ENCODE assay signal across 8 cellular contexts in genomic region chr2:20051518-20052228, GRCh38. TPM values are rescaled to one million over a fixed set of nuclear protein-coding genes. Genes with fewer than 3 reads are reported as not detected.
A peak's percentile ranks its signal among the peaks of the same experiment; 100 is the strongest.
DNase-seq lines count a peak whose midpoint lies in the region; ATAC-seq and TF ChIP-seq lines count a peak whose summit lies in the region.

Gene LAPTM4A (minus strand): TSS chr2:20051628. CDS start chr2:20051520, 108 bp downstream.

- H3K9me3 ChIP-seq in esophagus (ENCODE audit: control insufficient read depth in 2 of 2, insufficient read depth in 1 of 2, low read depth in 1 of 2, low read length in 1 of 2) (no peaks in the 10 kb centered on the region), mucosa of stomach (ENCODE audit: control insufficient read depth, low read length) (no peaks in the 10 kb centered on the region)

- H3K27me3 Mint-ChIP-seq in activated T-cell treated with anti-CD3 and anti-CD28 coated beads, Interleukin-2, amount 50 U/mL, for 24 hours: peaks cover 26% of the 10 kb centered on the region

- no peak within 1 kb of the TSS for H3K27ac Mint-ChIP-seq in activated T-cell treated with anti-CD3 and anti-CD28 coated beads, Interleukin-2, amount 50 U/mL, for 24 hours

- peak within 1 kb of the TSS; percentile 90 to 99 for H3K27ac ChIP-seq in esophagus (ENCODE audit: low read depth in 2 of 2, low read length in 1 of 2)

- H3K9me3 Mint-ChIP-seq in activated T-cell treated with anti-CD3 and anti-CD28 coated beads, Interleukin-2, amount 50 U/mL, for 24 hours: no peaks in the 10 kb centered on the region

- peak; percentile 94 for ATAC-seq in GM21737 (IDR thresholded peaks at IDR 0.05; ENCODE audit: unreplicated experiment)

- no peaks in the 10 kb centered on the region for H3K4me1 ChIP-seq in esophagus (ENCODE audit: control insufficient read depth in 2 of 2, insufficient read depth in 2 of 2, low read length in 1 of 2)
- peaks cover 6% of the 10 kb centered on the region for H3K4me1 ChIP-seq in mucosa of stomach (ENCODE audit: control insufficient read depth, insufficient read depth, low read length)

- H3K27me3 ChIP-seq in esophagus (ENCODE audit: control insufficient read depth in 1 of 2, insufficient read depth in 2 of 2, low read length in 2 of 2) (no peaks in the 10 kb centered on the region), mucosa of stomach (ENCODE audit: control insufficient read depth, insufficient read depth, low read length) (no peaks in the 10 kb centered on the region)

- H3K4me1 Mint-ChIP-seq in activated T-cell treated with anti-CD3 and anti-CD28 coated beads, Interleukin-2, amount 50 U/mL, for 24 hours (ENCODE audit: low read depth): peaks cover 31% of the 10 kb centered on the region

- DNase-seq in DMS79 treated with DMSO at 0.1 percent for 48 hours (lab: John Stamatoyannopoulos, UW) (peak; percentile 97), KG1 (lab: John Stamatoyannopoulos, UW) (peak; percentile 99)
- DNase-seq in activated T-cell treated with anti-CD3 and anti-CD28 coated beads, Interleukin-2, amount 50 U/mL, for 24 hours: peak; percentile 95
- peak; percentile 89 for DNase-seq in stimulated activated CD8-positive, alpha-beta memory T cell treated with anti-CD3 and anti-CD28 coated beads, Interleukin-7, amount 100 ng/mL, for 1 hour (ENCODE audit: low read depth in 2 of 2)

- H3K4me3 ChIP-seq in esophagus (ENCODE audit: low read depth in 1 of 2, low read length in 2 of 2) (peak within 1 kb of the TSS; percentile 80 to 84), mucosa of stomach (ENCODE audit: low read length) (peak within 1 kb of the TSS; percentile 70)

- H3K36me3 ChIP-seq in esophagus (ENCODE audit: control insufficient read depth in 2 of 2, insufficient read depth in 2 of 2, low read length in 1 of 2) (no peaks in the 10 kb centered on the region), mucosa of stomach (ENCODE audit: control insufficient read depth, insufficient read depth, low read length) (no peaks in the 10 kb centered on the region)

- WGBS in esophagus, 2 donors: 0% methylated on average over 47 of the region's 47 CpGs

- H3K9ac ChIP-seq in mucosa of stomach (ENCODE audit: low read length): peak within 1 kb of the TSS; percentile 77

- H3K36me3 Mint-ChIP-seq in activated T-cell treated with anti-CD3 and anti-CD28 coated beads, Interleukin-2, amount 50 U/mL, for 24 hours (ENCODE audit: low read depth): peaks cover 15% of the 10 kb centered on the region

- no peak within 1 kb of the TSS for H3K4me3 Mint-ChIP-seq in activated T-cell treated with anti-CD3 and anti-CD28 coated beads, Interleukin-2, amount 50 U/mL, for 24 hours

TF ChIP-seq in PFSK-1, 5 proteins besides CTCF, POLR2A, EP300 and RAD21:
- peak; percentile 67 for TF ChIP-seq FOXP2 (optimal IDR thresholded peaks at IDR 0.05; ENCODE audit: borderline replicate concordance, extremely low read depth, extremely low read length, insufficient read depth)
- TF ChIP-seq POLR2AphosphoS5 (IDR thresholded peaks at IDR 0.05; ENCODE audit: low read depth, low read length): peak; percentile 85
- TF ChIP-seq TAF1 (IDR thresholded peaks at IDR 0.05; ENCODE audit: borderline replicate concordance, insufficient read depth, low read length): peak; percentile 51; the same call in 1 of the 2 replicates
- TF ChIP-seq SIN3A (IDR thresholded peaks at IDR 0.05; ENCODE audit: borderline replicate concordance, insufficient read depth, low read length): peak; percentile 76; the same call in 1 of the 2 replicates
- TF ChIP-seq, protein P1, sequence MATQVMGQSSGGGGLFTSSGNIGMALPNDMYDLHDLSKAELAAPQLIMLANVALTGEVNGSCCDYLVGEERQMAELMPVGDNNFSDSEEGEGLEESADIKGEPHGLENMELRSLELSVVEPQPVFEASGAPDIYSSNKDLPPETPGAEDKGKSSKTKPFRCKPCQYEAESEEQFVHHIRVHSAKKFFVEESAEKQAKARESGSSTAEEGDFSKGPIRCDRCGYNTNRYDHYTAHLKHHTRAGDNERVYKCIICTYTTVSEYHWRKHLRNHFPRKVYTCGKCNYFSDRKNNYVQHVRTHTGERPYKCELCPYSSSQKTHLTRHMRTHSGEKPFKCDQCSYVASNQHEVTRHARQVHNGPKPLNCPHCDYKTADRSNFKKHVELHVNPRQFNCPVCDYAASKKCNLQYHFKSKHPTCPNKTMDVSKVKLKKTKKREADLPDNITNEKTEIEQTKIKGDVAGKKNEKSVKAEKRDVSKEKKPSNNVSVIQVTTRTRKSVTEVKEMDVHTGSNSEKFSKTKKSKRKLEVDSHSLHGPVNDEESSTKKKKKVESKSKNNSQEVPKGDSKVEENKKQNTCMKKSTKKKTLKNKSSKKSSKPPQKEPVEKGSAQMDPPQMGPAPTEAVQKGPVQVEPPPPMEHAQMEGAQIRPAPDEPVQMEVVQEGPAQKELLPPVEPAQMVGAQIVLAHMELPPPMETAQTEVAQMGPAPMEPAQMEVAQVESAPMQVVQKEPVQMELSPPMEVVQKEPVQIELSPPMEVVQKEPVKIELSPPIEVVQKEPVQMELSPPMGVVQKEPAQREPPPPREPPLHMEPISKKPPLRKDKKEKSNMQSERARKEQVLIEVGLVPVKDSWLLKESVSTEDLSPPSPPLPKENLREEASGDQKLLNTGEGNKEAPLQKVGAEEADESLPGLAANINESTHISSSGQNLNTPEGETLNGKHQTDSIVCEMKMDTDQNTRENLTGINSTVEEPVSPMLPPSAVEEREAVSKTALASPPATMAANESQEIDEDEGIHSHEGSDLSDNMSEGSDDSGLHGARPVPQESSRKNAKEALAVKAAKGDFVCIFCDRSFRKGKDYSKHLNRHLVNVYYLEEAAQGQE (IDR thresholded peaks at IDR 0.05; ENCODE audit: insufficient read depth in 1 of 2, low read depth in 2 of 2, low read length in 2 of 2): 0 out of 4 replicates have a peak, but pooled peaks of 1 of the 2 experiments have one; percentile 6

RNA-seq across cellular contexts. Expression of gene LAPTM4A, which starts in this region (rescaled TPM):
- 239 TPM for polyA plus RNA-seq in PFSK-1 (2012; ENCODE audit: insufficient read length, low read depth)
- 100 to 1,000 TPM in 1 of 2 donors, 10 to 100 TPM in 1; 57.7 to 148 TPM for polyA plus RNA-seq in esophagus

Comparison
In these comparisons a context has a peak if more than half of its experiments do, and no peak if none do; other contexts are left out.
1. Peak in every context shown above with its lines: DNase-seq, ATAC-seq, H3K4me3 ChIP-seq and H3K27ac ChIP-seq.